ENCODE assay signal across 24 cellular contexts in the genomic region with DNA sequence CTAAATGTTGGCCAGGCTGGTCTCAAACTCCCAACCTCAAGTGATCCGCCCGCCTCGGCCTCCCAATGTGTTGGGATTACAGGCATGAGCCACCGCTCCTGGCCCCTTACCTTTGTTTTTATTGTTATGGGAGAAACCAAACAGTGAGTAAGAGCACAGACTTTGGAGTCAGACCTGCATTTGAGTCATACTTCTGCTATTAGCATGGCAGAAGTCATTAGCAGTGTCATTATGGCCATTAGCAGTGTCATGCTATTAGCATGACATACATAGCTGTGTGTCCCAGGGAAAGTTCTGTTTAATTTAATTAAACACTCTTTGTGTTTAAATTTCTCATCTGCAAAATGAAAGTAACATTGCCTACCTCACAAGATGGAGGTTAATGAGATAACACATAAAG.
"Had no signal": no experiment of that assay in that cellular context is flagged by ENCODE, and none has a peak within 500 bp of the region (broad histone marks: within the 10 kb centered on the region; RNA-seq: fewer than 3 reads in every experiment).

No MANE protein-coding gene starts in this region.

- H3K36me3 Mint-ChIP-seq: WTC11 had no signal

- DNase-seq: activated CD4-positive, alpha-beta T cell treated with anti-CD3 and anti-CD28 coated beads for 48 hours; activated CD4-positive, alpha-beta T cell treated with anti-CD3 and anti-CD28 coated beads, Interleukin-2, amount 50 U/mL, for 4 hours; activated CD4-positive, CD25-positive, alpha-beta regulatory T cell treated with anti-CD3 and anti-CD28 coated beads, Interleukin-2, amount 50 U/mL, for 72 hours; activated CD8-positive, alpha-beta memory T cell treated with anti-CD3 and anti-CD28 coated beads, Interleukin-2, amount 10 ng/mL, durations not matched to agents 7 days and 5 days; activated CD8-positive, alpha-beta T cell treated with anti-CD3 and anti-CD28 coated beads, Interleukin-2, amount 10 ng/mL, durations not matched to agents 7 days and 5 days; activated gamma-delta T cell treated with Interleukin-2 at 50 U/mL for 16 hours; activated naive CD4-positive, alpha-beta T cell treated with anti-CD3 and anti-CD28 coated beads, Interleukin-2, amount 10 ng/mL, durations not matched to agents 7 days and 5 days; activated naive CD8-positive, alpha-beta T cell treated with anti-CD3 and anti-CD28 coated beads for 36 hours; activated T-cell treated with anti-CD3 and anti-CD28 coated beads, Interleukin-2, amount 50 U/mL, for 48 hours; brain microvascular endothelial cell; cerebellar nuclear complex; NCI-H146; NCI-H187 treated with DMSO at 0.1 percent for 48 hours; NCI-H2171; NCI-H2227 treated with DMSO at 0.1 percent for 48 hours; NCI-H526; NCI-H82; Right ventricle myocardium superior; SW 1271 had no signal

- H3K4me3 Mint-ChIP-seq: activated CD8-positive, alpha-beta memory T cell treated with anti-CD3 and anti-CD28 coated beads, Interleukin-2, amount 10 ng/mL, durations not matched to agents 7 days and 5 days; activated CD8-positive, alpha-beta T cell treated with anti-CD3 and anti-CD28 coated beads, Interleukin-2, amount 10 ng/mL, durations not matched to agents 7 days and 5 days; activated naive CD4-positive, alpha-beta T cell treated with anti-CD3 and anti-CD28 coated beads, Interleukin-2, amount 10 ng/mL, durations not matched to agents 7 days and 5 days; activated naive CD8-positive, alpha-beta T cell treated with anti-CD3 and anti-CD28 coated beads for 36 hours; WTC11 had no signal

- H3K9me3 ChIP-seq: SJSA1 had no signal

- H3K27ac Mint-ChIP-seq: activated CD8-positive, alpha-beta memory T cell treated with anti-CD3 and anti-CD28 coated beads, Interleukin-2, amount 10 ng/mL, durations not matched to agents 7 days and 5 days; activated CD8-positive, alpha-beta T cell treated with anti-CD3 and anti-CD28 coated beads, Interleukin-2, amount 10 ng/mL, durations not matched to agents 7 days and 5 days; activated naive CD4-positive, alpha-beta T cell treated with anti-CD3 and anti-CD28 coated beads, Interleukin-2, amount 10 ng/mL, durations not matched to agents 7 days and 5 days; activated naive CD8-positive, alpha-beta T cell treated with anti-CD3 and anti-CD28 coated beads for 36 hours; activated T-helper 2 cell treated with anti-CD3 and anti-CD28 coated beads, Interferon-gamma antibody, Interleukin-2, Interleukin-4, amounts not matched to agents 10 μg/mL and 5 μg/mL and 100 μg/mL, durations not matched to agents 14 hours and 24 hours and 36 hours; WTC11 had no signal

- H3K4me1 Mint-ChIP-seq: activated CD8-positive, alpha-beta memory T cell treated with anti-CD3 and anti-CD28 coated beads, Interleukin-2, amount 10 ng/mL, durations not matched to agents 7 days and 5 days; activated naive CD4-positive, alpha-beta T cell treated with anti-CD3 and anti-CD28 coated beads, Interleukin-2, amount 10 ng/mL, durations not matched to agents 7 days and 5 days; activated naive CD8-positive, alpha-beta T cell treated with anti-CD3 and anti-CD28 coated beads for 36 hours; WTC11 had no signal

- H3K27me3 Mint-ChIP-seq: activated CD8-positive, alpha-beta memory T cell treated with anti-CD3 and anti-CD28 coated beads, Interleukin-2, amount 10 ng/mL, durations not matched to agents 7 days and 5 days; activated naive CD4-positive, alpha-beta T cell treated with anti-CD3 and anti-CD28 coated beads, Interleukin-2, amount 10 ng/mL, durations not matched to agents 7 days and 5 days; activated naive CD8-positive, alpha-beta T cell treated with anti-CD3 and anti-CD28 coated beads for 36 hours had no signal

- ATAC-seq: activated CD8-positive, alpha-beta memory T cell treated with anti-CD3 and anti-CD28 coated beads, Interleukin-2, amount 10 ng/mL, durations not matched to agents 7 days and 5 days; activated CD8-positive, alpha-beta T cell treated with anti-CD3 and anti-CD28 coated beads, Interleukin-2, amount 10 ng/mL, durations not matched to agents 7 days and 5 days; Panc1; SK-N-SH treated with all-trans-retinoic acid at 6 μM for 48 hours; WTC11 had no signal

- H3K9me3 Mint-ChIP-seq: activated naive CD4-positive, alpha-beta T cell treated with anti-CD3 and anti-CD28 coated beads, Interleukin-2, amount 10 ng/mL, durations not matched to agents 7 days and 5 days; activated naive CD8-positive, alpha-beta T cell treated with anti-CD3 and anti-CD28 coated beads for 36 hours; activated T-helper 2 cell treated with anti-CD3 and anti-CD28 coated beads, Interferon-gamma antibody, Interleukin-2, Interleukin-4, amounts not matched to agents 10 μg/mL and 5 μg/mL and 100 μg/mL, durations not matched to agents 14 hours and 24 hours and 36 hours; WTC11 had no signal
